ENCODE assay signal across 1 cellular context in the genomic region with DNA sequence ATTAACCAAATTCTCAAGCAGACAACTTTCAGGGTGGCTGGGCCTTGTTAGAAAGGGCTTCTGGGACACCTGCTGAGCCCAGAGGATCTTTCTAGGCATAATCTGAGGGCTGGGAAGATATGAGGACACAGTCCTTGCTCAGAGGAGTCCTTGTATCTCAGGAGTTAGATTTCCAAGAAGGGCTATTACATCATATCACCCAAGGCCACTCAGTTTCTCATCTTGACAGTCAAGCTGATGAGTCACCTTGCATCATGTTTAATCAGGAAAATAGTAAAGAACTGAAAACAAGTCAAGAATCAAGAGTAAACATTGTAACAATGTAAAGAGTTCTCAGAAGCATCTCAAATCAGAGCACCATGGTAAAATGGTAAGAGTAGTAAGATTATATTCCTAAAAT.
TF ChIP-seq lines count a peak whose summit lies in the region.

No MANE protein-coding gene starts in this region.

TF ChIP-seq in A549, 52 proteins besides CTCF, POLR2A, EP300 and RAD21 (continued from another document):
- TF ChIP-seq, protein P1, sequence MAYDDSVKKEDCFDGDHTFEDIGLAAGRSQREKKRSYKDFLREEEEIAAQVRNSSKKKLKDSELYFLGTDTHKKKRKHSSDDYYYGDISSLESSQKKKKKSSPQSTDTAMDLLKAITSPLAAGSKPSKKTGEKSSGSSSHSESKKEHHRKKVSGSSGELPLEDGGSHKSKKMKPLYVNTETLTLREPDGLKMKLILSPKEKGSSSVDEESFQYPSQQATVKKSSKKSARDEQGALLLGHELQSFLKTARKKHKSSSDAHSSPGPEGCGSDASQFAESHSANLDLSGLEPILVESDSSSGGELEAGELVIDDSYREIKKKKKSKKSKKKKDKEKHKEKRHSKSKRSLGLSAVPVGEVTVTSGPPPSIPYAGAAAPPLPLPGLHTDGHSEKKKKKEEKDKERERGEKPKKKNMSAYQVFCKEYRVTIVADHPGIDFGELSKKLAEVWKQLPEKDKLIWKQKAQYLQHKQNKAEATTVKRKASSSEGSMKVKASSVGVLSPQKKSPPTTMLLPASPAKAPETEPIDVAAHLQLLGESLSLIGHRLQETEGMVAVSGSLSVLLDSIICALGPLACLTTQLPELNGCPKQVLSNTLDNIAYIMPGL (CRISPR knock-in tag; IDR thresholded peaks at IDR 0.05; ENCODE audit: borderline replicate concordance), result no peak
- TF ChIP-seq HEYL (CRISPR knock-in tag; IDR thresholded peaks at IDR 0.05), result no peak
- TF ChIP-seq NR3C1 (IDR thresholded peaks at IDR 0.05), result no peak
- no peak for TF ChIP-seq HOXB13 (CRISPR knock-in tag; IDR thresholded peaks at IDR 0.05; ENCODE audit: low read depth)
- peak; percentile 52 for TF ChIP-seq JUNB (IDR thresholded peaks at IDR 0.05)
- TF ChIP-seq FOSL2 (IDR thresholded peaks at IDR 0.05), result peak; percentile 48; the same call in 1 of the 2 replicates
- peak; percentile 78 for TF ChIP-seq FOSL2 (CRISPR knock-in tag; IDR thresholded peaks at IDR 0.05)
